Comparison of ENCODE assay signal across 1 cellular context in the genomic region with DNA sequence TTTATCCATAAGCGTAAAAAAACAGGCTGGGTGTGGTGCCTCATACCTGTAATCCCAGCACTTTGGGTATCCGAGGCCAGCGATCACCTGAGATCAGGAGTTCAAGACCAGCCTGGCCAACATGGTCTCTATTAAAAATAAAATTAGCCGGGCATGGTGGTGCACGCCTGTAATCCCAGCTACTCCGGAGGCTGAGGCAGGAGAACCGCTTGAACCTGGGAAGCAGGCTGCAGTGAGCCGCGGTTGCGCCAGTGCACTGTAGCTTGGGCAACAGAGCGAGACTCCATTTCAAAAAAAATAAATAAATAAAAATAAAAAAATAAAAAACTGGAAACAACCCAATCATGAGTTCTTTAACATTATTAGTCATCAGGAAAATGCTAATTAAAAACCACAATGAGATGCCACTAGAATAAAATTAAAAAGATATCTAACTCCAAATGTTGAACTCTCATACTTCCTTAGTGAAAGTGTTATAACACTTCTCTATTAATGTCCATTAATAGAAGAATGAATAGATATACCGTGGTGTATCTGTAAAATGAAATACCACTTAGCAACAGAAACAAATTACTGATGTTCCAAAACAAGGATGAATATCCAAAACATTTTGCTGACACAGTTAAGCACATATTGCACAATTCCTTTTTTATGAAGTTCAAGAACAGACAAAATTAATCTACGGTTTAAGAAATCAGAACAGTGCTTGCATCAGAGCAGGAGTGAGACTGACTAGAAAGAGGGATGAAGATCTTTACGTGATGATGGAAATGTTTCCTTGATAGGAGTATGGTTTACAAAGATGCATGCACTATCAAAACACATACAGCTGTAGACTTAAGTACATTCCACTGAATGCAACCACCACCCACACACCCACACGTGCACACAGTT.
TF ChIP-seq lines count a peak whose summit lies in the region.

No MANE protein-coding gene starts in this region.

TF ChIP-seq in HepG2, 621 proteins besides CTCF, POLR2A, EP300 and RAD21:
- no peak for TF ChIP-seq HMG20A (CRISPR knock-in tag; IDR thresholded peaks at IDR 0.05; ENCODE audit: borderline replicate concordance)
- no peak for TF ChIP-seq RFXANK (CRISPR knock-in tag; IDR thresholded peaks at IDR 0.05)
- TF ChIP-seq YEATS4 (CRISPR knock-in tag; IDR thresholded peaks at IDR 0.05; ENCODE audit: borderline replicate concordance), result no peak
- peak in 1 of 2 experiments; percentile 42; a peak in 2 of 4 replicates for TF ChIP-seq MAFK (conservative IDR thresholded peaks at IDR 0.05 in 1 of 2, IDR thresholded peaks at IDR 0.05 in 1 of 2; ENCODE audit: low read length in 2 of 2)
- TF ChIP-seq TBX3 (IDR thresholded peaks at IDR 0.05; ENCODE audit: borderline replicate concordance), result no peak
- TF ChIP-seq FOSL2 (CRISPR knock-in tag; IDR thresholded peaks at IDR 0.05), result no peak
- TF ChIP-seq CEBPB (IDR thresholded peaks at IDR 0.05; ENCODE audit: borderline replicate concordance, low read depth, low read length), result peak; percentile 81
- no peak for TF ChIP-seq MAF1 (CRISPR knock-in tag; IDR thresholded peaks at IDR 0.05; ENCODE audit: borderline replicate concordance)
- no peak for TF ChIP-seq TP53 (CRISPR knock-in tag; conservative IDR thresholded peaks at IDR 0.05)
- TF ChIP-seq, protein P1, sequence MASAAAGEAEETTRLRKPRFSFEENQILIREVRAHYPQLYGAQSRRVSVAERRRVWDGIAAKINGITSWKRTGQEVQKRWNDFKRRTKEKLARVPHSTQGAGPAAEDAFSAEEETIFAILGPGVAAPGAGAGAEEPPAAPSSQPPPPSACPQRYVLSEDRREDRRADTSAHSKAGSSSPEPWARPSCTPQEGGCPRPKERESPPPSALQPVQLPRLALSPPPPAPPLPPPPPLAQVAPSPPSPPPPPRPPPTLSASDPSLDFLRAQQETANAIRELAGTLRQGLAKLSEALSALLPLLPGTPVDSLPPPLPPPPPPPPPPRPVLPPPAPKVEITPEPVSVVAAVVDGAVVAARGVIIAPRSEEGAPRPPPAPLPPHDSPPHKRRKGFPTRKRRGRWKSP (CRISPR knock-in tag; IDR thresholded peaks at IDR 0.05), result no peak
- TF ChIP-seq KAT7 (CRISPR knock-in tag; IDR thresholded peaks at IDR 0.05; ENCODE audit: borderline replicate concordance), result no peak
- TF ChIP-seq ZNF841 (CRISPR knock-in tag; IDR thresholded peaks at IDR 0.05; ENCODE audit: borderline replicate concordance), result no peak
- TF ChIP-seq SP2 (CRISPR knock-in tag; IDR thresholded peaks at IDR 0.05), result no peak
- no peak for TF ChIP-seq IKZF4 (CRISPR knock-in tag; IDR thresholded peaks at IDR 0.05; ENCODE audit: borderline replicate concordance, low read depth, not compliant biosample characterization)
- TF ChIP-seq ZSCAN29 (CRISPR knock-in tag; conservative IDR thresholded peaks at IDR 0.05), result no peak
- TF ChIP-seq, protein P2, sequence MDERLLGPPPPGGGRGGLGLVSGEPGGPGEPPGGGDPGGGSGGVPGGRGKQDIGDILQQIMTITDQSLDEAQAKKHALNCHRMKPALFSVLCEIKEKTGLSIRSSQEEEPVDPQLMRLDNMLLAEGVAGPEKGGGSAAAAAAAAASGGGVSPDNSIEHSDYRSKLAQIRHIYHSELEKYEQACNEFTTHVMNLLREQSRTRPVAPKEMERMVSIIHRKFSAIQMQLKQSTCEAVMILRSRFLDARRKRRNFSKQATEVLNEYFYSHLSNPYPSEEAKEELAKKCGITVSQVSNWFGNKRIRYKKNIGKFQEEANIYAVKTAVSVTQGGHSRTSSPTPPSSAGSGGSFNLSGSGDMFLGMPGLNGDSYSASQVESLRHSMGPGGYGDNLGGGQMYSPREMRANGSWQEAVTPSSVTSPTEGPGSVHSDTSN (CRISPR knock-in tag; IDR thresholded peaks at IDR 0.05), result no peak
- no peak for TF ChIP-seq TOPORS (CRISPR knock-in tag; IDR thresholded peaks at IDR 0.05)
- TF ChIP-seq, protein P3, sequence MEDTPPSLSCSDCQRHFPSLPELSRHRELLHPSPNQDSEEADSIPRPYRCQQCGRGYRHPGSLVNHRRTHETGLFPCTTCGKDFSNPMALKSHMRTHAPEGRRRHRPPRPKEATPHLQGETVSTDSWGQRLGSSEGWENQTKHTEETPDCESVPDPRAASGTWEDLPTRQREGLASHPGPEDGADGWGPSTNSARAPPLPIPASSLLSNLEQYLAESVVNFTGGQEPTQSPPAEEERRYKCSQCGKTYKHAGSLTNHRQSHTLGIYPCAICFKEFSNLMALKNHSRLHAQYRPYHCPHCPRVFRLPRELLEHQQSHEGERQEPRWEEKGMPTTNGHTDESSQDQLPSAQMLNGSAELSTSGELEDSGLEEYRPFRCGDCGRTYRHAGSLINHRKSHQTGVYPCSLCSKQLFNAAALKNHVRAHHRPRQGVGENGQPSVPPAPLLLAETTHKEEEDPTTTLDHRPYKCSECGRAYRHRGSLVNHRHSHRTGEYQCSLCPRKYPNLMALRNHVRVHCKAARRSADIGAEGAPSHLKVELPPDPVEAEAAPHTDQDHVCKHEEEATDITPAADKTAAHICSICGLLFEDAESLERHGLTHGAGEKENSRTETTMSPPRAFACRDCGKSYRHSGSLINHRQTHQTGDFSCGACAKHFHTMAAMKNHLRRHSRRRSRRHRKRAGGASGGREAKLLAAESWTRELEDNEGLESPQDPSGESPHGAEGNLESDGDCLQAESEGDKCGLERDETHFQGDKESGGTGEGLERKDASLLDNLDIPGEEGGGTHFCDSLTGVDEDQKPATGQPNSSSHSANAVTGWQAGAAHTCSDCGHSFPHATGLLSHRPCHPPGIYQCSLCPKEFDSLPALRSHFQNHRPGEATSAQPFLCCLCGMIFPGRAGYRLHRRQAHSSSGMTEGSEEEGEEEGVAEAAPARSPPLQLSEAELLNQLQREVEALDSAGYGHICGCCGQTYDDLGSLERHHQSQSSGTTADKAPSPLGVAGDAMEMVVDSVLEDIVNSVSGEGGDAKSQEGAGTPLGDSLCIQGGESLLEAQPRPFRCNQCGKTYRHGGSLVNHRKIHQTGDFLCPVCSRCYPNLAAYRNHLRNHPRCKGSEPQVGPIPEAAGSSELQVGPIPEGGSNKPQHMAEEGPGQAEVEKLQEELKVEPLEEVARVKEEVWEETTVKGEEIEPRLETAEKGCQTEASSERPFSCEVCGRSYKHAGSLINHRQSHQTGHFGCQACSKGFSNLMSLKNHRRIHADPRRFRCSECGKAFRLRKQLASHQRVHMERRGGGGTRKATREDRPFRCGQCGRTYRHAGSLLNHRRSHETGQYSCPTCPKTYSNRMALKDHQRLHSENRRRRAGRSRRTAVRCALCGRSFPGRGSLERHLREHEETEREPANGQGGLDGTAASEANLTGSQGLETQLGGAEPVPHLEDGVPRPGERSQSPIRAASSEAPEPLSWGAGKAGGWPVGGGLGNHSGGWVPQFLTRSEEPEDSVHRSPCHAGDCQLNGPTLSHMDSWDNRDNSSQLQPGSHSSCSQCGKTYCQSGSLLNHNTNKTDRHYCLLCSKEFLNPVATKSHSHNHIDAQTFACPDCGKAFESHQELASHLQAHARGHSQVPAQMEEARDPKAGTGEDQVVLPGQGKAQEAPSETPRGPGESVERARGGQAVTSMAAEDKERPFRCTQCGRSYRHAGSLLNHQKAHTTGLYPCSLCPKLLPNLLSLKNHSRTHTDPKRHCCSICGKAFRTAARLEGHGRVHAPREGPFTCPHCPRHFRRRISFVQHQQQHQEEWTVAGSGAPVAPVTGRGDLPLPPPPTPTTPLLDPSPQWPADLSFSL (CRISPR knock-in tag; IDR thresholded peaks at IDR 0.05), result no peak
- TF ChIP-seq KMT2B (CRISPR knock-in tag; IDR thresholded peaks at IDR 0.05), result no peak
- TF ChIP-seq, protein P4, sequence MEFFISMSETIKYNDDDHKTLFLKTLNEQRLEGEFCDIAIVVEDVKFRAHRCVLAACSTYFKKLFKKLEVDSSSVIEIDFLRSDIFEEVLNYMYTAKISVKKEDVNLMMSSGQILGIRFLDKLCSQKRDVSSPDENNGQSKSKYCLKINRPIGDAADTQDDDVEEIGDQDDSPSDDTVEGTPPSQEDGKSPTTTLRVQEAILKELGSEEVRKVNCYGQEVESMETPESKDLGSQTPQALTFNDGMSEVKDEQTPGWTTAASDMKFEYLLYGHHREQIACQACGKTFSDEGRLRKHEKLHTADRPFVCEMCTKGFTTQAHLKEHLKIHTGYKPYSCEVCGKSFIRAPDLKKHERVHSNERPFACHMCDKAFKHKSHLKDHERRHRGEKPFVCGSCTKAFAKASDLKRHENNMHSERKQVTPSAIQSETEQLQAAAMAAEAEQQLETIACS (CRISPR knock-in tag; IDR thresholded peaks at IDR 0.05), result no peak
- no peak for TF ChIP-seq AHR (CRISPR knock-in tag; IDR thresholded peaks at IDR 0.05)
- TF ChIP-seq MEIS2 (CRISPR knock-in tag; IDR thresholded peaks at IDR 0.05), result no peak
- TF ChIP-seq, protein P5, sequence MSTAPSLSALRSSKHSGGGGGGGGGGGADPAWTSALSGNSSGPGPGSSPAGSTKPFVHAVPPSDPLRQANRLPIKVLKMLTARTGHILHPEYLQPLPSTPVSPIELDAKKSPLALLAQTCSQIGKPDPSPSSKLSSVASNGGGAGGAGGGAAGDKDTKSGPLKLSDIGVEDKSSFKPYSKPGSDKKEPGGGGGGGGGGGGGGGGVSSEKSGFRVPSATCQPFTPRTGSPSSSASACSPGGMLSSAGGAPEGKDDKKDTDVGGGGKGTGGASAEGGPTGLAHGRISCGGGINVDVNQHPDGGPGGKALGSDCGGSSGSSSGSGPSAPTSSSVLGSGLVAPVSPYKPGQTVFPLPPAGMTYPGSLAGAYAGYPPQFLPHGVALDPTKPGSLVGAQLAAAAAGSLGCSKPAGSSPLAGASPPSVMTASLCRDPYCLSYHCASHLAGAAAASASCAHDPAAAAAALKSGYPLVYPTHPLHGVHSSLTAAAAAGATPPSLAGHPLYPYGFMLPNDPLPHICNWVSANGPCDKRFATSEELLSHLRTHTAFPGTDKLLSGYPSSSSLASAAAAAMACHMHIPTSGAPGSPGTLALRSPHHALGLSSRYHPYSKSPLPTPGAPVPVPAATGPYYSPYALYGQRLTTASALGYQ (CRISPR knock-in tag; IDR thresholded peaks at IDR 0.05), result no peak
- no peak for TF ChIP-seq ZNF678 (CRISPR knock-in tag; IDR thresholded peaks at IDR 0.05)
- TF ChIP-seq MAFF (IDR thresholded peaks at IDR 0.05; ENCODE audit: low read depth, low read length), result peak; percentile 41; the same call in 1 of the 2 replicates
- no peak for TF ChIP-seq ZNF510 (CRISPR knock-in tag; IDR thresholded peaks at IDR 0.05; ENCODE audit: low read depth)
- TF ChIP-seq, protein P6, sequence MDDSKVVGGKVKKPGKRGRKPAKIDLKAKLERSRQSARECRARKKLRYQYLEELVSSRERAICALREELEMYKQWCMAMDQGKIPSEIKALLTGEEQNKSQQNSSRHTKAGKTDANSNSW (CRISPR knock-in tag; IDR thresholded peaks at IDR 0.05; ENCODE audit: borderline replicate concordance), result no peak
- peak; percentile 43; the same call in 1 of the 2 replicates for TF ChIP-seq CEBPG (CRISPR knock-in tag; IDR thresholded peaks at IDR 0.05)
- TF ChIP-seq RBAK (CRISPR knock-in tag; IDR thresholded peaks at IDR 0.05), result no peak
- no peak for TF ChIP-seq ZNF432 (CRISPR knock-in tag; IDR thresholded peaks at IDR 0.05; ENCODE audit: borderline replicate concordance)
- TF ChIP-seq NR2F2 (IDR thresholded peaks at IDR 0.05; ENCODE audit: borderline replicate concordance, low read depth), result no peak
- no peak for TF ChIP-seq SMAD1 (CRISPR knock-in tag; IDR thresholded peaks at IDR 0.05; ENCODE audit: borderline replicate concordance, low read depth)
- TF ChIP-seq, protein P7, sequence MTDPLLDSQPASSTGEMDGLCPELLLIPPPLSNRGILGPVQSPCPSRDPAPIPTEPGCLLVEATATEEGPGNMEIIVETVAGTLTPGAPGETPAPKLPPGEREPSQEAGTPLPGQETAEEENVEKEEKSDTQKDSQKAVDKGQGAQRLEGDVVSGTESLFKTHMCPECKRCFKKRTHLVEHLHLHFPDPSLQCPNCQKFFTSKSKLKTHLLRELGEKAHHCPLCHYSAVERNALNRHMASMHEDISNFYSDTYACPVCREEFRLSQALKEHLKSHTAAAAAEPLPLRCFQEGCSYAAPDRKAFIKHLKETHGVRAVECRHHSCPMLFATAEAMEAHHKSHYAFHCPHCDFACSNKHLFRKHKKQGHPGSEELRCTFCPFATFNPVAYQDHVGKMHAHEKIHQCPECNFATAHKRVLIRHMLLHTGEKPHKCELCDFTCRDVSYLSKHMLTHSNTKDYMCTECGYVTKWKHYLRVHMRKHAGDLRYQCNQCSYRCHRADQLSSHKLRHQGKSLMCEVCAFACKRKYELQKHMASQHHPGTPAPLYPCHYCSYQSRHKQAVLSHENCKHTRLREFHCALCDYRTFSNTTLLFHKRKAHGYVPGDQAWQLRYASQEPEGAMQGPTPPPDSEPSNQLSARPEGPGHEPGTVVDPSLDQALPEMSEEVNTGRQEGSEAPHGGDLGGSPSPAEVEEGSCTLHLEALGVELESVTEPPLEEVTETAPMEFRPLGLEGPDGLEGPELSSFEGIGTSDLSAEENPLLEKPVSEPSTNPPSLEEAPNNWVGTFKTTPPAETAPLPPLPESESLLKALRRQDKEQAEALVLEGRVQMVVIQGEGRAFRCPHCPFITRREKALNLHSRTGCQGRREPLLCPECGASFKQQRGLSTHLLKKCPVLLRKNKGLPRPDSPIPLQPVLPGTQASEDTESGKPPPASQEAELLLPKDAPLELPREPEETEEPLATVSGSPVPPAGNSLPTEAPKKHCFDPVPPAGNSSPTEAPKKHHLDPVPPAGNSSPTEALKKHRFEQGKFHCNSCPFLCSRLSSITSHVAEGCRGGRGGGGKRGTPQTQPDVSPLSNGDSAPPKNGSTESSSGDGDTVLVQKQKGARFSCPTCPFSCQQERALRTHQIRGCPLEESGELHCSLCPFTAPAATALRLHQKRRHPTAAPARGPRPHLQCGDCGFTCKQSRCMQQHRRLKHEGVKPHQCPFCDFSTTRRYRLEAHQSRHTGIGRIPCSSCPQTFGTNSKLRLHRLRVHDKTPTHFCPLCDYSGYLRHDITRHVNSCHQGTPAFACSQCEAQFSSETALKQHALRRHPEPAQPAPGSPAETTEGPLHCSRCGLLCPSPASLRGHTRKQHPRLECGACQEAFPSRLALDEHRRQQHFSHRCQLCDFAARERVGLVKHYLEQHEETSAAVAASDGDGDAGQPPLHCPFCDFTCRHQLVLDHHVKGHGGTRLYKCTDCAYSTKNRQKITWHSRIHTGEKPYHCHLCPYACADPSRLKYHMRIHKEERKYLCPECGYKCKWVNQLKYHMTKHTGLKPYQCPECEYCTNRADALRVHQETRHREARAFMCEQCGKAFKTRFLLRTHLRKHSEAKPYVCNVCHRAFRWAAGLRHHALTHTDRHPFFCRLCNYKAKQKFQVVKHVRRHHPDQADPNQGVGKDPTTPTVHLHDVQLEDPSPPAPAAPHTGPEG (CRISPR knock-in tag; IDR thresholded peaks at IDR 0.05), result no peak
TF ChIP-seq in HepG2: peak in this region for 4.
